ENCODE assay signal across 8 cellular contexts in genomic region chr1:199113265-199113869, GRCh38.
A peak's percentile ranks its signal among the peaks of the same experiment; 100 is the strongest.
DNase-seq lines count a peak whose midpoint lies in the region; ATAC-seq lines count a peak whose summit lies in the region.

No MANE protein-coding gene starts in this region.

- peak; percentile 16 for DNase-seq in DMS114 treated with DMSO at 0.1 percent for 48 hours (lab: John Stamatoyannopoulos, UW; ENCODE audit: unreplicated experiment)
- peak; percentile 91 for DNase-seq in OCI-M1 (lab: John Stamatoyannopoulos, UW)
- DNase-seq in activated T-helper 1 cell treated with Interleukin-2 at 50 U/mL for 16 hours (ENCODE audit: low read depth) = peak; percentile 24
- DNase-seq in foreskin melanocyte = peak; percentile 38
- peak; percentile 58 for DNase-seq in pulmonary artery endothelial cell (ENCODE audit: low read depth, low spot score)
- no peak for DNase-seq in cerebellum (ENCODE audit: low spot score)

- peak; percentile 66 for ATAC-seq in HG02588 (IDR thresholded peaks at IDR 0.05; ENCODE audit: unreplicated experiment)
- ATAC-seq in HG02970 (IDR thresholded peaks at IDR 0.05; ENCODE audit: low FRiP score, unreplicated experiment) = no peak
